ENCODE assay signal across 18 cellular contexts in genomic region chr6:170156448-170157375, GRCh38.
DNase-seq lines count a peak whose midpoint lies in the region; ATAC-seq and TF ChIP-seq lines count a peak whose summit lies in the region.
"Had no signal": no experiment of that assay in that cellular context is flagged by ENCODE, and none has a peak within 500 bp of the region (broad histone marks: within the 10 kb centered on the region; RNA-seq: fewer than 3 reads in every experiment).

No MANE protein-coding gene starts in this region.

- WGBS in endodermal cell (ENCODE audit: insufficient coverage in 1 of 2, insufficient read length in 1 of 2), 2 experiments = 93 to 96% methylated on average over 26 to 34 of the region's 34 CpGs
- 88 to 94% (median 91%) methylated on average over 30 to 34 of the region's 34 CpGs for WGBS in ovary, 3 donors

- peak; percentile 11 for DNase-seq in 8988T
- DNase-seq in BE2C = peak; percentile 25
- peak; percentile 38 for DNase-seq in endodermal cell
- peak in 3 of 5 donors; percentile 5 to 27 (median 16) for DNase-seq in ovary
- no peak for DNase-seq in hepatic stellate cell (ENCODE audit: low spot score)
- no peak for DNase-seq in activated CD4-positive, alpha-beta T cell treated with anti-CD3 and anti-CD28 coated beads for 4 hours
- DNase-seq in SKM-1 treated with dmso at 0.1 percent for 144 hours (lab: John Stamatoyannopoulos, UW; ENCODE audit: unreplicated experiment) = no peak
- DNase-seq: CD4-positive, CD25-positive, alpha-beta regulatory T cell; MM.1S; NCI-H2029; NCI-H446 treated with DMSO at 0.1 percent for 48 hours; NCI-H526 treated with DMSO at 0.1 percent for 48 hours; RPMI8226; SHP77 had no signal

- no peaks in the 10 kb centered on the region for H3K36me3 Mint-ChIP-seq in endodermal cell (ENCODE audit: low read depth)
- H3K36me3 Mint-ChIP-seq: CD4-positive, CD25-positive, alpha-beta regulatory T cell; IgD-negative memory B cell had no signal

- H3K9me3 ChIP-seq in BE2C = no peaks in the 10 kb centered on the region; the same call in 1 of the 2 replicates
- H3K9me3 ChIP-seq in endodermal cell (ENCODE audit: control insufficient read depth, low read length) = no peaks in the 10 kb centered on the region
- no peaks in the 10 kb centered on the region for H3K9me3 ChIP-seq in ovary

- H3K27me3 ChIP-seq in BE2C (no peaks in the 10 kb centered on the region), endodermal cell (ENCODE audit: control insufficient read depth, insufficient read depth, low read length, poor library complexity, severe bottlenecking) (no peaks in the 10 kb centered on the region), ovary (no peaks in the 10 kb centered on the region)

- H3K9ac ChIP-seq in endodermal cell (ENCODE audit: extremely low read depth, low read length, poor library complexity, severe bottlenecking) = no peak overlapping the region
- H3K9ac ChIP-seq: KMS-11 had no signal

- intact Hi-C loops in ovary (cut with DNase I) = loop anchor here in 1 of 4 donors (10.0 kb wide), 1 partner anchor 1932 kb away; no protein-coding TSS in a partner anchor

- no peak overlapping the region for H3K4me3 Mint-ChIP-seq in endodermal cell
- H3K4me3 Mint-ChIP-seq: B cell; CD4-positive, CD25-positive, alpha-beta regulatory T cell; IgD-negative memory B cell had no signal

- TF ChIP-seq EP300 in ovary (IDR thresholded peaks at IDR 0.05) = no peak

- peaks cover 1% of the 10 kb centered on the region for H3K27me3 Mint-ChIP-seq in endodermal cell (ENCODE audit: insufficient read depth)
- H3K27me3 Mint-ChIP-seq: CD4-positive, CD25-positive, alpha-beta regulatory T cell had no signal

- H3K4me1 Mint-ChIP-seq in endodermal cell = peaks cover 11% of the 10 kb centered on the region
- H3K4me1 Mint-ChIP-seq: IgD-negative memory B cell had no signal

- no peak for TF ChIP-seq POLR2A in ovary (IDR thresholded peaks at IDR 0.05)

- H3K27ac Mint-ChIP-seq in endodermal cell = no peak overlapping the region
- H3K27ac Mint-ChIP-seq: B cell; CD4-positive, CD25-positive, alpha-beta regulatory T cell; IgD-negative memory B cell had no signal

- H3K27ac ChIP-seq in endodermal cell (ENCODE audit: low read depth, low read length) = no peak overlapping the region
- H3K27ac ChIP-seq in ovary = no peak overlapping the region
- H3K27ac ChIP-seq: KMS-11 had no signal

- H3K4me1 ChIP-seq in BE2C = peaks cover 13% of the 10 kb centered on the region
- peaks cover 13% of the 10 kb centered on the region for H3K4me1 ChIP-seq in endodermal cell (ENCODE audit: control insufficient read depth, insufficient read depth, low read length)
- no peaks in the 10 kb centered on the region for H3K4me1 ChIP-seq in ovary (ENCODE audit: insufficient read depth)

- H3K4me3 ChIP-seq in BE2C (ENCODE audit: low read depth, low read length) (no peak overlapping the region), endodermal cell (ENCODE audit: low read length) (no peak overlapping the region), ovary (no peak overlapping the region)

- H3K36me3 ChIP-seq in BE2C (no peaks in the 10 kb centered on the region), endodermal cell (ENCODE audit: control insufficient read depth, insufficient read depth, low read length) (no peaks in the 10 kb centered on the region), ovary (no peaks in the 10 kb centered on the region)

- no peak for ATAC-seq in HG02678 (IDR thresholded peaks at IDR 0.05; ENCODE audit: unreplicated experiment)

- no peak for TF ChIP-seq CTCF in BE2C (IDR thresholded peaks at IDR 0.05; ENCODE audit: low read depth, low read length)
- no peak for TF ChIP-seq CTCF in endodermal cell (conservative IDR thresholded peaks at IDR 0.05)
- TF ChIP-seq CTCF in ovary (IDR thresholded peaks at IDR 0.05) = no peak

- no peaks in the 10 kb centered on the region for H3K9me3 Mint-ChIP-seq in endodermal cell
- H3K9me3 Mint-ChIP-seq: IgD-negative memory B cell had no signal

Comparison
In these comparisons a context has a peak if more than half of its experiments do, and no peak if none do; other contexts are left out.
1. DNase-seq: peak in 8988T (single experiment), BE2C (single experiment), endodermal cell (single experiment) and ovary (3 of 5); none in hepatic stellate cell (single experiment), activated CD4-positive, alpha-beta T cell treated with anti-CD3 and anti-CD28 coated beads for 4 hours (0 of 2) and SKM-1 treated with dmso at 0.1 percent for 144 hours (single experiment).